ENCODE assay signal across 8 cellular contexts in genomic region chr10:35218339-35218955, GRCh38.
DNase-seq lines count a peak whose midpoint lies in the region; ATAC-seq and TF ChIP-seq lines count a peak whose summit lies in the region.

No MANE protein-coding gene starts in this region.

- peak; percentile 84 to 91 for TF ChIP-seq CTCF in Caco-2 (IDR thresholded peaks at IDR 0.05; ENCODE audit: insufficient read depth in 1 of 2, low read depth in 1 of 2, low read length in 1 of 2, severe bottlenecking in 1 of 2, unreplicated experiment in 1 of 2)
- peak; percentile 75 to 83 (median 79) for TF ChIP-seq CTCF in esophagus squamous epithelium (IDR thresholded peaks at IDR 0.05)
- peak; percentile 64 to 86 (median 73) for TF ChIP-seq CTCF in nephron (IDR thresholded peaks at IDR 0.05; ENCODE audit: unreplicated experiment in 3 of 3)

- H3K27ac Mint-ChIP-seq in Caco-2 (ENCODE audit: unreplicated experiment) (no peak overlapping the region), IgD-negative memory B cell (peak overlapping the region in 2 of 3 donors; percentile 15 to 48), nephron (peak overlapping the region; percentile 58 to 86 (median 67))

- H3K36me3 ChIP-seq in Caco-2 (ENCODE audit: control insufficient read depth, insufficient read depth, low read length) (no peaks in the 10 kb centered on the region), esophagus squamous epithelium (no peaks in the 10 kb centered on the region)

- peaks cover 5% of the 10 kb centered on the region; the same call in 1 of the 2 replicates for H3K4me1 ChIP-seq in Caco-2
- peaks cover 0 to 31% (median 5%) of the 10 kb centered on the region in 3 donors for H3K4me1 ChIP-seq in esophagus squamous epithelium

- no peaks in the 10 kb centered on the region for H3K36me3 Mint-ChIP-seq in Caco-2 (ENCODE audit: insufficient read depth, unreplicated experiment)
- H3K36me3 Mint-ChIP-seq in IgD-negative memory B cell = no peaks in the 10 kb centered on the region
- H3K36me3 Mint-ChIP-seq in nephron (ENCODE audit: low read depth) = no peaks in the 10 kb centered on the region

- H3K9me3 ChIP-seq in Caco-2 (no peaks in the 10 kb centered on the region), esophagus squamous epithelium (no peaks in the 10 kb centered on the region)

- ATAC-seq in GM21381 (IDR thresholded peaks at IDR 0.05; ENCODE audit: unreplicated experiment) = peak; percentile 78

- H3K4me1 Mint-ChIP-seq in Caco-2 (ENCODE audit: low read depth, unreplicated experiment) (peaks cover 7% of the 10 kb centered on the region), IgD-negative memory B cell (peaks cover 5 to 6% (median 6%) of the 10 kb centered on the region in 3 donors), nephron (peaks cover 50% of the 10 kb centered on the region)

- H3K27me3 Mint-ChIP-seq in Caco-2 (ENCODE audit: insufficient read depth, unreplicated experiment) (peaks cover 3% of the 10 kb centered on the region), IgD-negative memory B cell (peaks cover 3% of the 10 kb centered on the region), nephron (ENCODE audit: low read depth) (no peaks in the 10 kb centered on the region)

- TF ChIP-seq POLR2A in esophagus squamous epithelium (IDR thresholded peaks at IDR 0.05) = no peak

- WGBS in esophagus squamous epithelium, 2 donors = 8 to 29% methylated on average over 5 to 6 of the region's 7 CpGs

- intact Hi-C loops in Caco-2 (cut with micrococcal nuclease; ENCODE audit: unreplicated experiment) = loop anchor here (1.0 to 2.0 kb wide), 4 partner anchors 22 to 224 kb away; partner anchors contain the start of gene CREM
- intact Hi-C loops in esophagus squamous epithelium (cut with DNase I) = loop anchor here (5.0 kb wide), 1 partner anchor 96 kb away; no protein-coding TSS in a partner anchor

- POLR2A ChIA-PET in Caco-2 (lab: Charles Lee) = no interaction called here

- CTCF ChIA-PET in Caco-2 (lab: Charles Lee) = interaction anchor here (1.0 to 2.4 kb wide), 2 partner anchors 9 to 22 kb away, joined by 3 to 14 read pairs; no protein-coding TSS in a partner anchor

- H3K27me3 ChIP-seq in Caco-2 (replicated peaks; ENCODE audit: control insufficient read depth, insufficient read depth, low read length) (no peaks in the 10 kb centered on the region; the same call in 1 of the 2 replicates), esophagus squamous epithelium (peaks cover 0 to 4% (median 0%) of the 10 kb centered on the region in 4 donors)

- no TSS peak for BruUV-seq in Caco-2 (replicated peaks; lab: Mats Ljungman, UMichigan)

- H3K4me3 Mint-ChIP-seq in Caco-2 (ENCODE audit: unreplicated experiment) (no peak overlapping the region), IgD-negative memory B cell (no peak overlapping the region), nephron (peak overlapping the region in 2 of 3 experiments; percentile 11 to 37)

- no peak overlapping the region for H3K4me3 ChIP-seq in Caco-2 (ENCODE audit: low read depth, low read length)
- H3K4me3 ChIP-seq in esophagus squamous epithelium = no peak overlapping the region

- H3K9me3 Mint-ChIP-seq in Caco-2 (ENCODE audit: unreplicated experiment) (no peaks in the 10 kb centered on the region), IgD-negative memory B cell (no peaks in the 10 kb centered on the region), nephron (no peaks in the 10 kb centered on the region)

- peak; percentile 81 to 82 for DNase-seq in Caco-2
- DNase-seq in OCI-M1 (lab: John Stamatoyannopoulos, UW) = peak; percentile 95
- DNase-seq in activated T-cell treated with anti-CD3 and anti-CD28 coated beads for 48 hours (ENCODE audit: low read depth) = peak; percentile 68
- DNase-seq in esophagus squamous epithelium (lab: John Stamatoyannopoulos, UW) = peak; percentile 9
- peak; percentile 78 for DNase-seq in stimulated activated naive CD4-positive, alpha-beta T cell treated with Interleukin-2 at 50 U/mL for 16 hours (lab: John Stamatoyannopoulos, UW)

- H3K27ac ChIP-seq in esophagus squamous epithelium = peak overlapping the region in 1 of 4 donors; percentile 45

Comparison
In these comparisons a context has a peak if more than half of its experiments do, and no peak if none do; other contexts are left out.
1. DNase-seq: peak in every context shown above with its lines; median percentile 95 in OCI-M1; 82 in Caco-2; 78 in stimulated activated naive CD4-positive, alpha-beta T cell treated with Interleukin-2 at 50 U/mL for 16 hours; 68 in activated T-cell treated with anti-CD3 and anti-CD28 coated beads for 48 hours; 9 in esophagus squamous epithelium.
2. H3K4me3 Mint-ChIP-seq: peak in nephron (2 of 3); none in Caco-2 (single experiment) and IgD-negative memory B cell (0 of 4).
3. Peak in every context shown above with its lines, with median percentiles within 50 percentile points of each other: CTCF ChIP-seq.